ENCODE assay signal across 22 cellular contexts in genomic region chr16:35731341-35732040, GRCh38.
DNase-seq lines count a peak whose midpoint lies in the region; ATAC-seq and TF ChIP-seq lines count a peak whose summit lies in the region.
"Had no signal": no experiment of that assay in that cellular context is flagged by ENCODE, and none has a peak within 500 bp of the region (broad histone marks: within the 10 kb centered on the region; RNA-seq: fewer than 3 reads in every experiment).

No MANE protein-coding gene starts in this region.

- TF ChIP-seq CTCF in right atrium auricular region (IDR thresholded peaks at IDR 0.05) (no peak), esophagus muscularis mucosa (IDR thresholded peaks at IDR 0.05) (no peak), vagina (IDR thresholded peaks at IDR 0.05) (no peak)

- H3K9me3 ChIP-seq in right atrium auricular region: no peaks in the 10 kb centered on the region
- peaks cover 0 to 33% (median 5%) of the 10 kb centered on the region in 4 donors for H3K9me3 ChIP-seq in esophagus muscularis mucosa
- no peaks in the 10 kb centered on the region for H3K9me3 ChIP-seq in vagina
- H3K9me3 ChIP-seq: A549, BE2C had no signal

- no peak overlapping the region for H3K4me3 ChIP-seq in right atrium auricular region
- no peak overlapping the region for H3K4me3 ChIP-seq in esophagus muscularis mucosa
- H3K4me3 ChIP-seq in vagina: no peak overlapping the region
- H3K4me3 ChIP-seq: A549; BLaER1 treated with 17β-estradiol and CSF1 and Interleukin-3, amounts not matched to agents 10 nM and 100 nM; GM12878; GM23338 had no signal

- TF ChIP-seq EP300 in esophagus muscularis mucosa (IDR thresholded peaks at IDR 0.05): no peak

- H3K27ac ChIP-seq in right atrium auricular region: no peak overlapping the region
- H3K27ac ChIP-seq in esophagus muscularis mucosa (replicated peaks in 1 of 4): no peak overlapping the region
- H3K27ac ChIP-seq in vagina: no peak overlapping the region
- H3K27ac ChIP-seq: A549; BLaER1 treated with 17β-estradiol and CSF1 and Interleukin-3, amounts not matched to agents 10 nM and 100 nM had no signal

- DNase-seq in right atrium auricular region (ENCODE audit: low spot score): peak; percentile 34
- DNase-seq in left ventricle myocardium superior: no peak
- DNase-seq in esophagus muscularis mucosa (ENCODE audit: extremely low spot score): peak; percentile 79
- DNase-seq in vagina (ENCODE audit: extremely low spot score in 2 of 2): peak; percentile 40 to 69
- no peak for DNase-seq in RPMI8226
- DNase-seq: 8988T; ACHN; AML-193; BE2C; CD4-positive, alpha-beta T cell; CD8-positive, alpha-beta memory T cell; DMS 273 treated with DMSO at 0.1 percent for 48 hours; DMS79; EL; GDM1; H9 had no signal

- TF ChIP-seq POLR2A in esophagus muscularis mucosa (IDR thresholded peaks at IDR 0.05; ENCODE audit: low read depth) (no peak), vagina (IDR thresholded peaks at IDR 0.05) (no peak)

- intact Hi-C loops in left ventricle myocardium superior (cut with micrococcal nuclease): no loop called here
- intact Hi-C loops in esophagus muscularis mucosa (cut with DNase I): no loop called here
- intact Hi-C loops in vagina (cut with DNase I): loop anchor here (2.0 kb wide), 1 partner anchor 73 kb away; no protein-coding TSS in a partner anchor

- no peaks in the 10 kb centered on the region for H3K27me3 ChIP-seq in right atrium auricular region
- no peaks in the 10 kb centered on the region for H3K27me3 ChIP-seq in esophagus muscularis mucosa
- no peaks in the 10 kb centered on the region for H3K27me3 ChIP-seq in vagina
- H3K27me3 ChIP-seq: BE2C; BLaER1 treated with 17β-estradiol and CSF1 and Interleukin-3, amounts not matched to agents 10 nM and 100 nM had no signal

- H3K4me1 ChIP-seq in right atrium auricular region: no peaks in the 10 kb centered on the region
- H3K4me1 ChIP-seq in esophagus muscularis mucosa: no peaks in the 10 kb centered on the region
- H3K4me1 ChIP-seq in vagina: no peaks in the 10 kb centered on the region
- H3K4me1 ChIP-seq: A549; BE2C; BLaER1 treated with 17β-estradiol and CSF1 and Interleukin-3, amounts not matched to agents 10 nM and 100 nM had no signal

- no peak for ATAC-seq in left ventricle myocardium superior
- ATAC-seq in HG03460 (IDR thresholded peaks at IDR 0.05; ENCODE audit: unreplicated experiment): no peak
- ATAC-seq: A549, GM12878, GM23338, HCT116 had no signal

- 81% methylated on average over 8 of the region's 9 CpGs for WGBS in esophagus muscularis mucosa

- H3K36me3 ChIP-seq in right atrium auricular region (no peaks in the 10 kb centered on the region), esophagus muscularis mucosa (no peaks in the 10 kb centered on the region), vagina (no peaks in the 10 kb centered on the region)
- H3K36me3 ChIP-seq: BE2C; BLaER1 treated with 17β-estradiol and CSF1 and Interleukin-3, amounts not matched to agents 10 nM and 100 nM had no signal

Comparison
In these comparisons a context has a peak if more than half of its experiments do, and no peak if none do; other contexts are left out.
1. DNase-seq: peak in right atrium auricular region (single experiment), esophagus muscularis mucosa (single experiment) and vagina (2 of 2); none in left ventricle myocardium superior (single experiment) and RPMI8226 (single experiment).